In genomic region chr12:29287622-29288021, GRCh38 we compare ENCODE assay signal across 16 cellular contexts.
A peak's percentile ranks its signal among the peaks of the same experiment; 100 is the strongest.
DNase-seq lines count a peak whose midpoint lies in the region; ATAC-seq and TF ChIP-seq lines count a peak whose summit lies in the region.
"Had no signal": no experiment of that assay in that cellular context is flagged by ENCODE, and none has a peak within 500 bp of the region (broad histone marks: within the 10 kb centered on the region; RNA-seq: fewer than 3 reads in every experiment).

No MANE protein-coding gene starts in this region.

- H4K20me1 ChIP-seq in Loucy (ENCODE audit: insufficient read depth, low read length, poor library complexity, severe bottlenecking) (no peaks in the 10 kb centered on the region), smooth muscle cell (ENCODE audit: low read depth) (no peaks in the 10 kb centered on the region)
- H4K20me1 ChIP-seq: BLaER1 treated with 17β-estradiol and CSF1 and Interleukin-3, amounts not matched to agents 10 nM and 100 nM had no signal

- DNase-seq in endodermal cell (no peak), kidney tubule cell (ENCODE audit: low spot score) (peak; percentile 9), smooth muscle cell (lab: John Stamatoyannopoulos, UW; ENCODE audit: unreplicated experiment) (no peak), NCI-H524 (lab: John Stamatoyannopoulos, UW) (no peak), T-helper 17 cell (no peak)
- DNase-seq: CD4-positive, CD25-positive, alpha-beta regulatory T cell; CD8-positive, alpha-beta memory T cell; COR-L47; DMS 273 treated with DMSO at 0.1 percent for 48 hours; DMS53 had no signal

- peaks cover 38% of the 10 kb centered on the region for H3K4me1 ChIP-seq in Loucy (ENCODE audit: insufficient read depth, low read length, poor library complexity, severe bottlenecking)
- peaks cover 2% of the 10 kb centered on the region for H3K4me1 ChIP-seq in endodermal cell (ENCODE audit: control insufficient read depth, insufficient read depth, low read length)
- peaks cover 12% of the 10 kb centered on the region for H3K4me1 ChIP-seq in smooth muscle cell (ENCODE audit: low read depth)
- H3K4me1 ChIP-seq: HAP-1 had no signal

- 25% methylated on average over 1 of the region's 1 CpG; no CpG with 5 or more reads in 1 of the 2 experiments for WGBS in endodermal cell (ENCODE audit: insufficient coverage in 1 of 2, insufficient read length in 1 of 2), 2 experiments
- WGBS in smooth muscle cell (ENCODE audit: low lambda C conversion rate): 38% methylated on average over 1 of the region's 1 CpG

- H3K9me3 ChIP-seq in Loucy (ENCODE audit: insufficient read depth, low read depth, low read length) (peaks cover 4% of the 10 kb centered on the region), endodermal cell (ENCODE audit: control insufficient read depth, low read length) (peaks cover 22% of the 10 kb centered on the region), smooth muscle cell (replicated peaks; ENCODE audit: low read depth) (no peaks in the 10 kb centered on the region), T-helper 17 cell (ENCODE audit: control insufficient read depth, low read length, poor library complexity, severe bottlenecking) (no peaks in the 10 kb centered on the region)
- H3K9me3 ChIP-seq: HAP-1 had no signal

- H3K36me3 Mint-ChIP-seq in endodermal cell (ENCODE audit: low read depth) (peaks cover 39% of the 10 kb centered on the region), T-helper 17 cell (ENCODE audit: low read depth) (no peaks in the 10 kb centered on the region)

- H3K36me3 ChIP-seq in Loucy (ENCODE audit: insufficient read depth, low read length) (no peaks in the 10 kb centered on the region), endodermal cell (ENCODE audit: control insufficient read depth, insufficient read depth, low read length) (no peaks in the 10 kb centered on the region), smooth muscle cell (ENCODE audit: low read depth) (no peaks in the 10 kb centered on the region)
- H3K36me3 ChIP-seq: HAP-1 had no signal

- ATAC-seq in T-helper 17 cell: no peak
- no peak for ATAC-seq in GM19324 (IDR thresholded peaks at IDR 0.05; ENCODE audit: low FRiP score, unreplicated experiment)

- H3K4me1 Mint-ChIP-seq in endodermal cell (peaks cover 12% of the 10 kb centered on the region), T-helper 17 cell (no peaks in the 10 kb centered on the region)
- H3K4me1 Mint-ChIP-seq: B cell; CD8-positive, alpha-beta memory T cell had no signal

- H3K27me3 ChIP-seq in Loucy (ENCODE audit: insufficient read depth, low read length, poor library complexity, severe bottlenecking): no peaks in the 10 kb centered on the region
- no peaks in the 10 kb centered on the region for H3K27me3 ChIP-seq in endodermal cell (ENCODE audit: control insufficient read depth, insufficient read depth, low read length, poor library complexity, severe bottlenecking)
- H3K27me3 ChIP-seq in smooth muscle cell (ENCODE audit: low read depth): no peaks in the 10 kb centered on the region
- H3K27me3 ChIP-seq: BLaER1 treated with 17β-estradiol and CSF1 and Interleukin-3, amounts not matched to agents 10 nM and 100 nM had no signal

- H3K79me2 ChIP-seq in Loucy (ENCODE audit: insufficient read depth, low read length) (no peaks in the 10 kb centered on the region), smooth muscle cell (ENCODE audit: low read depth) (no peaks in the 10 kb centered on the region)

- no peak overlapping the region for H2AFZ ChIP-seq in Loucy (ENCODE audit: low read length)
- H2AFZ ChIP-seq in smooth muscle cell (ENCODE audit: low read depth): no peak overlapping the region

- H3K4me3 ChIP-seq in Loucy (ENCODE audit: low read length, poor library complexity, severe bottlenecking): no peak overlapping the region
- no peak overlapping the region for H3K4me3 ChIP-seq in endodermal cell (ENCODE audit: low read length)
- H3K4me3 ChIP-seq in smooth muscle cell: no peak overlapping the region
- H3K4me3 ChIP-seq: BLaER1 treated with 17β-estradiol and CSF1 and Interleukin-3, amounts not matched to agents 10 nM and 100 nM; HAP-1 had no signal

- H3K4me3 Mint-ChIP-seq in endodermal cell: no peak overlapping the region
- no peak overlapping the region for H3K4me3 Mint-ChIP-seq in T-helper 17 cell
- H3K4me3 Mint-ChIP-seq: B cell; CD4-positive, CD25-positive, alpha-beta regulatory T cell; CD8-positive, alpha-beta memory T cell had no signal

- no peaks in the 10 kb centered on the region for H3K27me3 Mint-ChIP-seq in endodermal cell (ENCODE audit: insufficient read depth)
- no peaks in the 10 kb centered on the region for H3K27me3 Mint-ChIP-seq in T-helper 17 cell
- H3K27me3 Mint-ChIP-seq: B cell; CD4-positive, CD25-positive, alpha-beta regulatory T cell; CD8-positive, alpha-beta memory T cell had no signal

- H3K27ac ChIP-seq in endodermal cell (ENCODE audit: low read depth, low read length) (no peak overlapping the region), smooth muscle cell (ENCODE audit: low read depth) (peak overlapping the region; percentile 39)
- H3K27ac ChIP-seq: BLaER1 treated with 17β-estradiol and CSF1 and Interleukin-3, amounts not matched to agents 10 nM and 100 nM; HL-60 had no signal

- H3K27ac Mint-ChIP-seq in endodermal cell (peak overlapping the region; percentile 53), T-helper 17 cell (no peak overlapping the region)
- H3K27ac Mint-ChIP-seq: B cell; CD4-positive, CD25-positive, alpha-beta regulatory T cell; CD8-positive, alpha-beta memory T cell had no signal

- H3F3A ChIP-seq in Loucy (ENCODE audit: low read depth) (no peaks in the 10 kb centered on the region), smooth muscle cell (ENCODE audit: low read depth) (no peaks in the 10 kb centered on the region)

- H3K9me2 ChIP-seq in Loucy (replicated peaks; ENCODE audit: low read depth, low read length): no peaks in the 10 kb centered on the region

- TF ChIP-seq CTCF in Loucy (conservative IDR thresholded peaks at IDR 0.05; ENCODE audit: low read length): no peak
- no peak for TF ChIP-seq CTCF in endodermal cell (conservative IDR thresholded peaks at IDR 0.05)
- TF ChIP-seq CTCF in smooth muscle cell (IDR thresholded peaks at IDR 0.05; ENCODE audit: borderline replicate concordance, insufficient read depth, poor library complexity, severe bottlenecking): no peak

- H3K9ac ChIP-seq in Loucy (ENCODE audit: low read depth, low read length, poor library complexity, severe bottlenecking) (no peak overlapping the region), endodermal cell (ENCODE audit: extremely low read depth, low read length, poor library complexity, severe bottlenecking) (no peak overlapping the region), smooth muscle cell (ENCODE audit: low read depth) (no peak overlapping the region)
- H3K9ac ChIP-seq: BLaER1 treated with 17β-estradiol and CSF1 and Interleukin-3, amounts not matched to agents 10 nM and 100 nM had no signal

- H3K9me3 Mint-ChIP-seq in endodermal cell: peaks cover 25% of the 10 kb centered on the region
- H3K9me3 Mint-ChIP-seq: CD8-positive, alpha-beta memory T cell had no signal

- H3K4me2 ChIP-seq in Loucy (ENCODE audit: low read depth, low read length, poor library complexity, severe bottlenecking) (peak overlapping the region; percentile 3), smooth muscle cell (no peak overlapping the region)
- H3K4me2 ChIP-seq: BLaER1 treated with 17β-estradiol and CSF1 and Interleukin-3, amounts not matched to agents 10 nM and 100 nM had no signal
